Comparison of ENCODE assay signal across 20 cellular contexts in the genomic region with DNA sequence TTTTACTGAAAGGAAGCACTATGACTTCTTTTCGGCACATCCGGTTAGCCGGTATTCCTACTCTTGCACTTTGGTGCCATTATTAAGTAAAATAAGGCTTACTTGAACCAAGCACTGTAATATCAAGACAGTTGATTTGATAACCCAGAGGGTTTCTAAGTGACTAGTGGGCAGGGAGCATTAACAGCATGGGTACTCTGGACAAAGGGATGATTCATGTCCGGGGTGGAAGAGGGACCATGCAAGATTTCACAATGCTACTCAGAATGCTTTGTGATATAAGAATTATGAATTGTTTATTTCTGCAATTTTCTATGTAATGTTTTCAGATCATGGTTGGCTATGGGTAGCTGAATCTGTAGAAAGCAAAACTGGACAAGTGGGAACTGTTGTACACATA.
"Had no signal": no experiment of that assay in that cellular context is flagged by ENCODE, and none has a peak within 500 bp of the region (broad histone marks: within the 10 kb centered on the region; RNA-seq: fewer than 3 reads in every experiment).

No MANE protein-coding gene starts in this region.

- DNase-seq: dorsolateral prefrontal cortex; effector CD4-positive, alpha-beta T cell; esophagus squamous epithelium; gastrocnemius medialis; head of caudate nucleus; left ventricle myocardium superior; lower lobe of right lung; naive thymus-derived CD8-positive, alpha-beta T cell; nephron progenitor cell; nucleus accumbens; stimulated activated CD4-positive, alpha-beta T cell treated with anti-CD3 and anti-CD28 coated beads, Interleukin-4, amount 100 ng/mL, for 4 hours; stimulated activated naive CD8-positive, alpha-beta T cell treated with anti-CD3 and anti-CD28 coated beads, Interleukin-15, Interleukin-2, amounts not matched to agents 100 U/mL and 50 U/mL, for 24 hours; substantia nigra; testis; tibial artery had no signal

- FAIRE-seq: keratinocyte had no signal

- H3K36me3 ChIP-seq: esophagus squamous epithelium, gastrocnemius medialis, lower lobe of right lung, prostate gland, right atrium auricular region, tibial artery had no signal

- ATAC-seq: gastrocnemius medialis; left ventricle myocardium superior; lower lobe of right lung; naive thymus-derived CD8-positive, alpha-beta T cell; sciatic nerve; stimulated activated memory B cell treated with anti-CD40 and anti-IgM and Interleukin-4, amounts not matched to agents 10 μg/mL and 1 μg/mL and 100 μg/mL, for 72 hours; stimulated activated naive CD8-positive, alpha-beta T cell treated with anti-CD3 and anti-CD28 coated beads, Interleukin-15, Interleukin-2, amounts not matched to agents 100 U/mL and 50 U/mL, for 24 hours had no signal

- H3K27me3 ChIP-seq: esophagus squamous epithelium, gastrocnemius medialis, right atrium auricular region, testis, tibial artery had no signal

- H3K4me3 ChIP-seq: dorsolateral prefrontal cortex, esophagus squamous epithelium, gastrocnemius medialis, lower lobe of right lung, prostate gland, right atrium auricular region, testis, tibial artery had no signal
